12 cellular contexts compared by ENCODE assay signal in the genomic region with DNA sequence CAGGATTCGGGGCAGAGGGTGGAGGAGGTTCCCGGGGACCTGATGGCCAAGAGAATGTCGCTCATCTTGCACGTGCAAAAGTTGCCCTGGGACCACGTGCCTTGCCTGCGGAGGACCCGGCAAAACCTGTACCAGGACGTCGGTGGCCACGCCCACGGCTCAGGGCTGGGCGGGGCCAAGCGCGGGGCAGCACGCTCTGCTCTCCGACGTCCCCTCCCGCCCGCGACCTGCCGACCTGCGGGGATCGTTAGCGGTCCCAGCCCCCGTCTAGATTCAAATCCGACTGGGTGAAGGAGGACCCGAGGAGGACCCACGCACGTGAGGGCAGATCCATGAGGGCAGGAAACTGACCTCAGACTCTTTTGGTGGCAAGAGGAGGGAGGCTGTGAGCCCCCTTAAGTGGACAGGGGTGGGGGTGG. TPM values are rescaled to one million over a fixed set of nuclear protein-coding genes. Genes with fewer than 3 reads are reported as not detected.
DNase-seq lines count a peak whose midpoint lies in the region; ATAC-seq and TF ChIP-seq lines count a peak whose summit lies in the region.
"Had no signal": no experiment of that assay in that cellular context is flagged by ENCODE, and none has a peak within 500 bp of the region (broad histone marks: within the 10 kb centered on the region; RNA-seq: fewer than 3 reads in every experiment).

A gene with protein sequence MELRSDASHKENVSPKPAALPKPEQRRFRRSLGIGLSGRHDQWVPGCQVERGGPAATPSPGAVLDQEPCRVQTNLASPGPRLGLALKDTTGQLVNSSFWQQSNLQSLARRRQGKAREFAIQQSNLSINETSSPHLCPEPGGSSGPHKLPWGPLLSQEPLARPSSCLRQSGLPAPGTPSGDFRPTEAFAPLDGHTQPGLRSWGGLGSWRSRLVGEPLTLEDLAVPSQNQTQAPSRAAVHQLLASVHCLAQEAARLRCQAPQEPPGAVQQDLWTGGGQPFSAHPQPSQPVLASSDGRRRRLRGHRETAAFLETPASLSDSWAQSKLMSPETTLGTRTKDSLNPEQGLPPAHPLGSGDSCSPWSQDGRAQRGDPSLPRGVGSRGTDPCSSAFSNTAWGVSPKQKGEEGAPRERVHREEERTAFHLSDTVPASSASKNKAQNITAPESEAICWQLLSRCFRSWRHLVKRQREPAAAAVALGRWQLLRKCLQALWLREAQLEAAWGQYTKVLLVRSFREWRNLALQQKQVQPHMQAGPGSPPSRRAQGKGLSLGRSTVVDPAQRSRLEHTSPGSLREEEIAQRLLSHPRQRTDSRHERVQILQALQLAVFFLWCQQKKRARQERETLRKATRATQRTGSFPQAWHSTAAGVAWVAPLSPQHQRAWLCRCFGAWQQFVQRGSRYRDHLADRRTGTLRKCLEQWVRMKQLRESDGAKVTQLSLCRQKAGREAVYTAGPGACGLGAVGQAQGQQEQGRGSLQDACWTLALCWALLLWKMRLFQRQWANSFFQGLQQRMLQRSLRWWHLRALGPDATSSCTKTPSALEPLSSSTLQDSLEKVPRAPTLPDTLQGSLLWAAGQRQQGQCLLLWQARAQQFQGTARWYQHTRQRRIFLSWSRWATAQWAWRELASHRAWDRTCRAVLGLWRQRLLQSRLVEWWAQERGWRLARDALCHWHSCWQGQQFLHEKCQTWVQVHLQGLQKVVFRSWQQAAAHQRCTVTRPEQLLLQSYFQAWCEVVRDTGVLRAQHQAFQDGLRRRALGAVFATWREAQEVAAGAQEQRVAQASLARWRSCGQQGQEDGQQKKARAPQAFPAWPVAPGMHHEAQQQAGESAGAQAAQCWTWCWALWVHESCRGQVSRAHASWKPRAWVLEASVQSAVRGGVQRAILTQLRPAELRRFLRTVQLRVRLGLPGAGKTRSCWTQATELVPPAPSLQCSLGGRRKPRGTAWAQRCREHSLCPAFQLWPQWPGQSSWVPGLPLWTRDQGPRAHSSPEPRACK (N-terminal part only) (plus strand): TSS at position 206 of the 419 bp plus-strand sequence. CDS start 2,208 bp downstream, outside the sequence.

- DNase-seq in AG20443 (ENCODE audit: low spot score) (peak; percentile 34), HuH-7 (ENCODE audit: low spot score) (peak; percentile 34), GM13977 (ENCODE audit: low spot score) (no peak), A172 (ENCODE audit: low spot score) (no peak), posterior vena cava (ENCODE audit: low spot score) (no peak)
- peak; percentile 43 for DNase-seq in activated naive CD4-positive, alpha-beta T cell treated with anti-CD3 and anti-CD28 coated beads, Interleukin-2, amount 50 U/mL, for 16 hours
- DNase-seq: NCI-H510A treated with DMSO at 0.1 percent for 48 hours had no signal

- no peaks in the 10 kb centered on the region for H3K9me3 ChIP-seq in mesodermal cell (ENCODE audit: control insufficient read depth, low read length)

- intact Hi-C loops in posterior vena cava (cut with DNase I), result no loop called here

- TF ChIP-seq CTCF in GM13977 (IDR thresholded peaks at IDR 0.05; ENCODE audit: extremely low read depth, insufficient read depth, missing control alignments), result no peak

- no peak within 1 kb of the TSS for H3K27ac ChIP-seq in mesodermal cell (ENCODE audit: low read depth, low read length, severe bottlenecking)

- H3K36me3 ChIP-seq in mesodermal cell (ENCODE audit: control insufficient read depth, insufficient read depth, low read length), result no peaks in the 10 kb centered on the region

- 7 to 10% methylated on average over 25 to 27 of the region's 29 CpGs for WGBS in mesodermal cell (ENCODE audit: insufficient coverage in 2 of 2), 2 experiments

- in situ Hi-C loops in GM13977 (cut with MboI; ENCODE audit: low pct_unique_long_range_greater_than_20kb, low sequenced_read_pairs, unreplicated experiment), result no loop called here

- no peak for ATAC-seq in HG03520 (IDR thresholded peaks at IDR 0.05; ENCODE audit: unreplicated experiment)

- H3K4me3 ChIP-seq in mesodermal cell (ENCODE audit: extremely low read depth, insufficient read depth, low read length, poor library complexity, severe bottlenecking), result peak within 1 kb of the TSS; percentile 3

- H3K4me1 ChIP-seq in mesodermal cell (ENCODE audit: control insufficient read depth, insufficient read depth, low read length, poor library complexity, severe bottlenecking), result no peaks in the 10 kb centered on the region

RNA-seq across cellular contexts. Expression of the gene that starts here (rescaled TPM):
- polyA plus RNA-seq in mesodermal cell (2013, experiment 1 of 2), result 0.37 TPM
- polyA plus RNA-seq in mesodermal cell (2013, experiment 2 of 2), result 0.46 TPM
- not detected in 2 replicates for total RNA-seq in A172 (2014; rRNA removed; shearing (Covaris generic))
- total RNA-seq in posterior vena cava, result 1 to 10 TPM; 2.1 to 2.3 TPM
- total RNA-seq: Daoy, epithelial cell of proximal tubule had no signal
- polyA plus RNA-seq: neural cell had no signal

Comparison
In these comparisons a context has a peak if more than half of its experiments do, and no peak if none do; other contexts are left out.
1. DNase-seq: peak in AG20443 (single experiment), HuH-7 (single experiment) and activated naive CD4-positive, alpha-beta T cell treated with anti-CD3 and anti-CD28 coated beads, Interleukin-2, amount 50 U/mL, for 16 hours (single experiment); none in GM13977 (single experiment), A172 (single experiment) and posterior vena cava (single experiment).